Comparison of ENCODE assay signal across 1 cellular context in the genomic region with DNA sequence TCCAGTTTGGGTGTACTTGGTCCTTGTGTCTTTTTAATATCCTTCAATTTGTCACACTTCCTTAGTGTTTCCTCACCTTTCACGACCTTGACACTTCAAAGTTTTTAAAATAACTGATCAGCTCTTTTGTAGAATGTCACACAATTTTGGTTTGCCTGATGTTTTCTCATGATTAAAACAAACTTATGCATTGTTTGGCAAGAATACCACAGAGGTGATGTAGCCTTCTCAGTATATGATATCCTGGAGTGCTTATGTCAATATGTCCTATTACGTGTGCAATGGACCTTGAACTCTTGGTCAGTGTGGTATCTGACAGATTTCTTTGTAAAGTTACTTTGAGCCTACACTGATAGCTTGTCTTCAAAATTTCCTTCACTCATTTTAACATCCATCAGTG.
TF ChIP-seq lines count a peak whose summit lies in the region.

No MANE protein-coding gene starts in this region.

TF ChIP-seq in HepG2, 621 proteins besides CTCF, POLR2A, EP300 and RAD21 (continued from another document and continues in another):
- TF ChIP-seq NR2F2 (IDR thresholded peaks at IDR 0.05; ENCODE audit: borderline replicate concordance, low read depth) (peak; percentile 63), MEF2D (CRISPR knock-in tag; IDR thresholded peaks at IDR 0.05) (no peak), ZNF777 (CRISPR knock-in tag; IDR thresholded peaks at IDR 0.05) (no peak), SCMH1 (CRISPR knock-in tag; IDR thresholded peaks at IDR 0.05; ENCODE audit: borderline replicate concordance) (no peak), HMG20A (CRISPR knock-in tag; IDR thresholded peaks at IDR 0.05; ENCODE audit: borderline replicate concordance) (peak; percentile 97), TP53 (CRISPR knock-in tag; conservative IDR thresholded peaks at IDR 0.05) (no peak), ZNF841 (CRISPR knock-in tag; IDR thresholded peaks at IDR 0.05; ENCODE audit: borderline replicate concordance) (no peak), NCOR1 (IDR thresholded peaks at IDR 0.05; ENCODE audit: borderline replicate concordance, low read length) (peak; percentile 85; the same call in 1 of the 2 replicates), NR2F1 (CRISPR knock-in tag; IDR thresholded peaks at IDR 0.05) (peak; percentile 48 to 70; a peak in 3 of 4 replicates), ZNF878 (CRISPR knock-in tag; IDR thresholded peaks at IDR 0.05) (0 out of 2 replicates have a peak, but pooled peaks have one; percentile 16), ZNF205 (CRISPR knock-in tag; IDR thresholded peaks at IDR 0.05) (0 out of 2 replicates have a peak, but pooled peaks have one; percentile 46), ZBTB3 (CRISPR knock-in tag; IDR thresholded peaks at IDR 0.05; ENCODE audit: borderline replicate concordance, low read depth) (no peak), NFE2 (CRISPR knock-in tag; IDR thresholded peaks at IDR 0.05) (no peak), ZNF772 (CRISPR knock-in tag; IDR thresholded peaks at IDR 0.05) (no peak), KLF9 (CRISPR knock-in tag; IDR thresholded peaks at IDR 0.05; ENCODE audit: low read depth) (no peak), ZNF546 (CRISPR knock-in tag; conservative IDR thresholded peaks at IDR 0.05) (no peak), MIXL1 (CRISPR knock-in tag; IDR thresholded peaks at IDR 0.05) (peak; percentile 64), ZMYM2 (CRISPR knock-in tag; IDR thresholded peaks at IDR 0.05) (peak; percentile 68; the same call in 1 of the 2 replicates), MAZ (IDR thresholded peaks at IDR 0.05; ENCODE audit: borderline replicate concordance, low read depth, low read length) (no peak), MAZ (CRISPR knock-in tag; IDR thresholded peaks at IDR 0.05; ENCODE audit: low read depth) (no peak), HOXA3 (CRISPR knock-in tag; IDR thresholded peaks at IDR 0.05) (peak; percentile 29; the same call in 1 of the 2 replicates), KMT2A (CRISPR knock-in tag; IDR thresholded peaks at IDR 0.05) (no peak), ZNF781 (CRISPR knock-in tag; IDR thresholded peaks at IDR 0.05; ENCODE audit: borderline replicate concordance, not compliant biosample characterization) (no peak), KDM5B (CRISPR knock-in tag; IDR thresholded peaks at IDR 0.05; ENCODE audit: borderline replicate concordance) (no peak), TRIM24 (CRISPR knock-in tag; IDR thresholded peaks at IDR 0.05) (peak; percentile 80; the same call in 1 of the 2 replicates), HOXA7 (CRISPR knock-in tag; IDR thresholded peaks at IDR 0.05) (no peak), ZBTB7A (CRISPR knock-in tag; IDR thresholded peaks at IDR 0.05) (no peak), MIER2 (CRISPR knock-in tag; IDR thresholded peaks at IDR 0.05) (peak; percentile 68; the same call in 1 of the 2 replicates), JDP2 (CRISPR knock-in tag; IDR thresholded peaks at IDR 0.05; ENCODE audit: borderline replicate concordance) (no peak), ZBTB21 (CRISPR knock-in tag; IDR thresholded peaks at IDR 0.05) (peak; percentile 89), SMAD9 (CRISPR knock-in tag; IDR thresholded peaks at IDR 0.05) (no peak), PAWR (CRISPR knock-in tag; IDR thresholded peaks at IDR 0.05; ENCODE audit: borderline replicate concordance) (no peak), NR2F6 (IDR thresholded peaks at IDR 0.05) (peak; percentile 61), NR2F6 (CRISPR knock-in tag; IDR thresholded peaks at IDR 0.05) (peak; percentile 84), POLR2AphosphoS2 (IDR thresholded peaks at IDR 0.05; ENCODE audit: low read depth, low read length) (no peak), SAP130 (CRISPR knock-in tag; IDR thresholded peaks at IDR 0.05; ENCODE audit: low read depth) (peak; percentile 70), ATF1 (CRISPR knock-in tag; IDR thresholded peaks at IDR 0.05) (peak; percentile 83), ZFP36L1 (CRISPR knock-in tag; IDR thresholded peaks at IDR 0.05) (no peak; the same call in 1 of the 2 replicates)
- TF ChIP-seq, protein P1, sequence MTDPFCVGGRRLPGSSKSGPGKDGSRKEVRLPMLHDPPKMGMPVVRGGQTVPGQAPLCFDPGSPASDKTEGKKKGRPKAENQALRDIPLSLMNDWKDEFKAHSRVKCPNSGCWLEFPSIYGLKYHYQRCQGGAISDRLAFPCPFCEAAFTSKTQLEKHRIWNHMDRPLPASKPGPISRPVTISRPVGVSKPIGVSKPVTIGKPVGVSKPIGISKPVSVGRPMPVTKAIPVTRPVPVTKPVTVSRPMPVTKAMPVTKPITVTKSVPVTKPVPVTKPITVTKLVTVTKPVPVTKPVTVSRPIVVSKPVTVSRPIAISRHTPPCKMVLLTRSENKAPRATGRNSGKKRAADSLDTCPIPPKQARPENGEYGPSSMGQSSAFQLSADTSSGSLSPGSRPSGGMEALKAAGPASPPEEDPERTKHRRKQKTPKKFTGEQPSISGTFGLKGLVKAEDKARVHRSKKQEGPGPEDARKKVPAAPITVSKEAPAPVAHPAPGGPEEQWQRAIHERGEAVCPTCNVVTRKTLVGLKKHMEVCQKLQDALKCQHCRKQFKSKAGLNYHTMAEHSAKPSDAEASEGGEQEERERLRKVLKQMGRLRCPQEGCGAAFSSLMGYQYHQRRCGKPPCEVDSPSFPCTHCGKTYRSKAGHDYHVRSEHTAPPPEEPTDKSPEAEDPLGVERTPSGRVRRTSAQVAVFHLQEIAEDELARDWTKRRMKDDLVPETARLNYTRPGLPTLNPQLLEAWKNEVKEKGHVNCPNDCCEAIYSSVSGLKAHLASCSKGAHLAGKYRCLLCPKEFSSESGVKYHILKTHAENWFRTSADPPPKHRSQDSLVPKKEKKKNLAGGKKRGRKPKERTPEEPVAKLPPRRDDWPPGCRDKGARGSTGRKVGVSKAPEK (CRISPR knock-in tag; IDR thresholded peaks at IDR 0.05; ENCODE audit: borderline replicate concordance) = no peak
- TF ChIP-seq, protein P2, sequence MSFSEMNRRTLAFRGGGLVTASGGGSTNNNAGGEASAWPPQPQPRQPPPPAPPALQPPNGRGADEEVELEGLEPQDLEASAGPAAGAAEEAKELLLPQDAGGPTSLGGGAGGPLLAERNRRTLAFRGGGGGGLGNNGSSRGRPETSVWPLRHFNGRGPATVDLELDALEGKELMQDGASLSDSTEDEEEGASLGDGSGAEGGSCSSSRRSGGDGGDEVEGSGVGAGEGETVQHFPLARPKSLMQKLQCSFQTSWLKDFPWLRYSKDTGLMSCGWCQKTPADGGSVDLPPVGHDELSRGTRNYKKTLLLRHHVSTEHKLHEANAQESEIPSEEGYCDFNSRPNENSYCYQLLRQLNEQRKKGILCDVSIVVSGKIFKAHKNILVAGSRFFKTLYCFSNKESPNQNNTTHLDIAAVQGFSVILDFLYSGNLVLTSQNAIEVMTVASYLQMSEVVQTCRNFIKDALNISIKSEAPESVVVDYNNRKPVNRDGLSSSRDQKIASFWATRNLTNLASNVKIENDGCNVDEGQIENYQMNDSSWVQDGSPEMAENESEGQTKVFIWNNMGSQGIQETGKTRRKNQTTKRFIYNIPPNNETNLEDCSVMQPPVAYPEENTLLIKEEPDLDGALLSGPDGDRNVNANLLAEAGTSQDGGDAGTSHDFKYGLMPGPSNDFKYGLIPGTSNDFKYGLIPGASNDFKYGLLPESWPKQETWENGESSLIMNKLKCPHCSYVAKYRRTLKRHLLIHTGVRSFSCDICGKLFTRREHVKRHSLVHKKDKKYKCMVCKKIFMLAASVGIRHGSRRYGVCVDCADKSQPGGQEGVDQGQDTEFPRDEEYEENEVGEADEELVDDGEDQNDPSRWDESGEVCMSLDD (CRISPR knock-in tag; IDR thresholded peaks at IDR 0.05; ENCODE audit: borderline replicate concordance) = 0 out of 2 replicates have a peak, but pooled peaks have one; percentile 7
- TF ChIP-seq, protein P3, sequence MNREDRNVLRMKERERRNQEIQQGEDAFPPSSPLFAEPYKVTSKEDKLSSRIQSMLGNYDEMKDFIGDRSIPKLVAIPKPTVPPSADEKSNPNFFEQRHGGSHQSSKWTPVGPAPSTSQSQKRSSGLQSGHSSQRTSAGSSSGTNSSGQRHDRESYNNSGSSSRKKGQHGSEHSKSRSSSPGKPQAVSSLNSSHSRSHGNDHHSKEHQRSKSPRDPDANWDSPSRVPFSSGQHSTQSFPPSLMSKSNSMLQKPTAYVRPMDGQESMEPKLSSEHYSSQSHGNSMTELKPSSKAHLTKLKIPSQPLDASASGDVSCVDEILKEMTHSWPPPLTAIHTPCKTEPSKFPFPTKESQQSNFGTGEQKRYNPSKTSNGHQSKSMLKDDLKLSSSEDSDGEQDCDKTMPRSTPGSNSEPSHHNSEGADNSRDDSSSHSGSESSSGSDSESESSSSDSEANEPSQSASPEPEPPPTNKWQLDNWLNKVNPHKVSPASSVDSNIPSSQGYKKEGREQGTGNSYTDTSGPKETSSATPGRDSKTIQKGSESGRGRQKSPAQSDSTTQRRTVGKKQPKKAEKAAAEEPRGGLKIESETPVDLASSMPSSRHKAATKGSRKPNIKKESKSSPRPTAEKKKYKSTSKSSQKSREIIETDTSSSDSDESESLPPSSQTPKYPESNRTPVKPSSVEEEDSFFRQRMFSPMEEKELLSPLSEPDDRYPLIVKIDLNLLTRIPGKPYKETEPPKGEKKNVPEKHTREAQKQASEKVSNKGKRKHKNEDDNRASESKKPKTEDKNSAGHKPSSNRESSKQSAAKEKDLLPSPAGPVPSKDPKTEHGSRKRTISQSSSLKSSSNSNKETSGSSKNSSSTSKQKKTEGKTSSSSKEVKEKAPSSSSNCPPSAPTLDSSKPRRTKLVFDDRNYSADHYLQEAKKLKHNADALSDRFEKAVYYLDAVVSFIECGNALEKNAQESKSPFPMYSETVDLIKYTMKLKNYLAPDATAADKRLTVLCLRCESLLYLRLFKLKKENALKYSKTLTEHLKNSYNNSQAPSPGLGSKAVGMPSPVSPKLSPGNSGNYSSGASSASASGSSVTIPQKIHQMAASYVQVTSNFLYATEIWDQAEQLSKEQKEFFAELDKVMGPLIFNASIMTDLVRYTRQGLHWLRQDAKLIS (CRISPR knock-in tag; IDR thresholded peaks at IDR 0.05) = no peak
- TF ChIP-seq, protein P4, sequence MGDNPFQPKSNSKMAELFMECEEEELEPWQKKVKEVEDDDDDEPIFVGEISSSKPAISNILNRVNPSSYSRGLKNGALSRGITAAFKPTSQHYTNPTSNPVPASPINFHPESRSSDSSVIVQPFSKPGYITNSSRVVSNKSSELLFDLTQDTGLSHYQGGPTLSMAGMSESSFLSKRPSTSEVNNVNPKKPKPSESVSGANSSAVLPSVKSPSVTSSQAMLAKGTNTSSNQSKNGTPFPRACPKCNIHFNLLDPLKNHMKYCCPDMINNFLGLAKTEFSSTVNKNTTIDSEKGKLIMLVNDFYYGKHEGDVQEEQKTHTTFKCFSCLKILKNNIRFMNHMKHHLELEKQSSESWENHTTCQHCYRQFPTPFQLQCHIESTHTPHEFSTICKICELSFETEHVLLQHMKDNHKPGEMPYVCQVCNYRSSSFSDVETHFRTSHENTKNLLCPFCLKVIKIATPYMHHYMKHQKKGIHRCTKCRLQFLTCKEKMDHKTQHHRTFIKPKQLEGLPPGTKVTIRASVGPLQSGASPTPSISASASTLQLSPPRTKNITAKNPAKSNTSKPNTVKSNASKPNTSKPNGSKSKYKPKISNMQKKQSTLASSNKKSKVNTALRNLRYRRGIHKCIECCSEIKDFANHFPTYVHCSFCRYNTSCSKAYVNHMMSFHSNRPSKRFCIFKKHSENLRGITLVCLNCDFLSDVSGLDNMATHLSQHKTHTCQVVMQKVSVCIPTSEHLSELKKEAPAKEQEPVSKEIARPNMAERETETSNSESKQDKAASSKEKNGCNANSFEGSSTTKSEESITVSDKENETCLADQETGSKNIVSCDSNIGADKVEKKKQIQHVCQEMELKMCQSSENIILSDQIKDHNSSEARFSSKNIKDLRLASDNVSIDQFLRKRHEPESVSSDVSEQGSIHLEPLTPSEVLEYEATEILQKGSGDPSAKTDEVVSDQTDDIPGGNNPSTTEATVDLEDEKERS (CRISPR knock-in tag; IDR thresholded peaks at IDR 0.05) = no peak
- TF ChIP-seq, protein P5, sequence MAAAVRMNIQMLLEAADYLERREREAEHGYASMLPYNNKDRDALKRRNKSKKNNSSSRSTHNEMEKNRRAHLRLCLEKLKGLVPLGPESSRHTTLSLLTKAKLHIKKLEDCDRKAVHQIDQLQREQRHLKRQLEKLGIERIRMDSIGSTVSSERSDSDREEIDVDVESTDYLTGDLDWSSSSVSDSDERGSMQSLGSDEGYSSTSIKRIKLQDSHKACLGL (CRISPR knock-in tag; IDR thresholded peaks at IDR 0.05) = no peak
- TF ChIP-seq, protein P6, sequence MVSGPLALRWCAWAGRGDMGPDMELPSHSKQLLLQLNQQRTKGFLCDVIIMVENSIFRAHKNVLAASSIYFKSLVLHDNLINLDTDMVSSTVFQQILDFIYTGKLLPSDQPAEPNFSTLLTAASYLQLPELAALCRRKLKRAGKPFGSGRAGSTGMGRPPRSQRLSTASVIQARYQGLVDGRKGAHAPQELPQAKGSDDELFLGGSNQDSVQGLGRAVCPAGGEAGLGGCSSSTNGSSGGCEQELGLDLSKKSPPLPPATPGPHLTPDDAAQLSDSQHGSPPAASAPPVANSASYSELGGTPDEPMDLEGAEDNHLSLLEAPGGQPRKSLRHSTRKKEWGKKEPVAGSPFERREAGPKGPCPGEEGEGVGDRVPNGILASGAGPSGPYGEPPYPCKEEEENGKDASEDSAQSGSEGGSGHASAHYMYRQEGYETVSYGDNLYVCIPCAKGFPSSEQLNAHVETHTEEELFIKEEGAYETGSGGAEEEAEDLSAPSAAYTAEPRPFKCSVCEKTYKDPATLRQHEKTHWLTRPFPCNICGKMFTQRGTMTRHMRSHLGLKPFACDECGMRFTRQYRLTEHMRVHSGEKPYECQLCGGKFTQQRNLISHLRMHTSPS (CRISPR knock-in tag; IDR thresholded peaks at IDR 0.05; ENCODE audit: low read depth) = no peak
- TF ChIP-seq, protein P7, sequence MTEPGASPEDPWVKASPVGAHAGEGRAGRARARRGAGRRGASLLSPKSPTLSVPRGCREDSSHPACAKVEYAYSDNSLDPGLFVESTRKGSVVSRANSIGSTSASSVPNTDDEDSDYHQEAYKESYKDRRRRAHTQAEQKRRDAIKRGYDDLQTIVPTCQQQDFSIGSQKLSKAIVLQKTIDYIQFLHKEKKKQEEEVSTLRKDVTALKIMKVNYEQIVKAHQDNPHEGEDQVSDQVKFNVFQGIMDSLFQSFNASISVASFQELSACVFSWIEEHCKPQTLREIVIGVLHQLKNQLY (CRISPR knock-in tag; IDR thresholded peaks at IDR 0.05) = 0 out of 2 replicates have a peak, but pooled peaks have one; percentile 37
